Comparison of ENCODE assay signal across 8 cellular contexts in the genomic region with DNA sequence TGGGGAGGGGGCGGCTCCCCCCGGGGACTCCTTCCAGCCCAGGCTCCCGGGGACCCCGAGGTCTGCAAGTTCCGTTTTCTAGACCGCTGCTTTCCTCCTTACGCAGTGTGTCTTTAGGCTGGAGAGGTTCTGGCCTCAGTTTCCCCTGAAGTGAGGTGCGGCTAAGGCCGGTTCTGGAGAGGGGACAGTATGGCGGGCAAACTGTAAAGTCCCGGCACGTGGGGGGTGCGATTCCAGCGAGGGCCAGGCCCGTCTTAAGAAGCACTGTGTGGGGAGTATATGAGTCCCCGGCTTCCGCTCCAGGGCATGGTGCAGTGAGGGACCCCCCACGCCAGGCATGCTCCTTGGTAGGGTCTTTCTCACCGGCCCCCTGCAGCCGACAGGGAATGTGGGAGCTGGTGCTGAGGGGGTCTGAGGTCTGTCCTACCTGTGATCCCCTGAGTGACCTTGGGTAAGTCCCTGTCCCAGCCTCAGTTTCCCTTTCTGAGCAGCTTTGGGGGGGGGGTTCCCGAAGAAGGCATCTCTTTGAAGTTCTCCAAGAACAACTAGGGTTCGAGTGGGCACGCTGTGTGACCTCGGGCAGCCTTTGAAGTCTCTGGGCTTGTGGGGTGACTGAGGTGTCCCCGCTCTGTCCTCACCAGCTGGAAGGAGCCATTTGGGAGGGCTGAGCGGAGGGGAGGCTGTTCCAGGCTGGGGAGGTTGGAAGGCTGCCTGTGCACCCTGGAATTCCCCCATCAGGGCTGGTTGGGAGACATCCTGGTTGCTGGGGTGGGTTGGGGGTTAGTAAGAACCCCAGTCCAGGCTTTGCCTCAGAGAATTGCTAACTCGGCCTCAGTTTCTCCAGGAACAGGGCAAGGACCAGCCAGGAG. TPM values are rescaled to one million over a fixed set of nuclear protein-coding genes. Genes with fewer than 3 reads are reported as not detected.
DNase-seq lines count a peak whose midpoint lies in the region; ATAC-seq, FAIRE-seq and TF ChIP-seq lines count a peak whose summit lies in the region.

No MANE protein-coding gene starts in this region.

- H3K27ac ChIP-seq in adipose tissue (ENCODE audit: low read depth, low read length), result peak overlapping the region; percentile 28
- H3K27ac ChIP-seq in left lung, result peak overlapping the region; percentile 90 to 92
- H3K27ac ChIP-seq in upper lobe of left lung, result peak overlapping the region; percentile 95 to 100 (median 98)

- no peak for TF ChIP-seq EP300 in upper lobe of left lung (IDR thresholded peaks at IDR 0.05)

- intact Hi-C loops in left lung (cut with DNase I) (no loop called here), posterior cingulate gyrus (cut with DNase I) (no loop called here)

- no peak for FAIRE-seq in HTR-8/SVneo (lab: Jason Lieb, UNC)

- H3K36me3 Mint-ChIP-seq in activated T-cell treated with anti-CD3 and anti-CD28 coated beads, Interleukin-2, amount 50 U/mL, for 24 hours (ENCODE audit: low read depth), result no peaks in the 10 kb centered on the region

- WGBS in adipose tissue, 3 donors, result 14 to 28% (median 25%) methylated on average over 25 to 27 of the region's 27 CpGs
- WGBS in upper lobe of left lung, 2 donors, result 34 to 43% methylated on average over 4 to 26 of the region's 27 CpGs

- no peaks in the 10 kb centered on the region for H3K9me3 Mint-ChIP-seq in activated T-cell treated with anti-CD3 and anti-CD28 coated beads, Interleukin-2, amount 50 U/mL, for 24 hours

- H3K9me3 ChIP-seq in left lung (no peaks in the 10 kb centered on the region), upper lobe of left lung (no peaks in the 10 kb centered on the region)

- TF ChIP-seq CTCF in left lung (IDR thresholded peaks at IDR 0.05) (no peak), upper lobe of left lung (IDR thresholded peaks at IDR 0.05) (no peak)

- peak overlapping the region; percentile 83 for H3K27ac Mint-ChIP-seq in activated T-cell treated with anti-CD3 and anti-CD28 coated beads, Interleukin-2, amount 50 U/mL, for 24 hours

- no peak for ATAC-seq in left lung
- ATAC-seq in upper lobe of left lung (ENCODE audit: low FRiP score in 2 of 2), result no peak

- H3K4me1 ChIP-seq in left lung (peaks cover 26 to 65% of the 10 kb centered on the region in 2 donors), upper lobe of left lung (peaks cover 29 to 51% (median 48%) of the 10 kb centered on the region in 4 donors)

- H3K4me3 Mint-ChIP-seq in activated T-cell treated with anti-CD3 and anti-CD28 coated beads, Interleukin-2, amount 50 U/mL, for 24 hours, result peak overlapping the region; percentile 77

- DNase-seq in activated T-cell treated with anti-CD3 and anti-CD28 coated beads, Interleukin-2, amount 50 U/mL, for 24 hours, result no peak
- DNase-seq in activated T-cell treated with anti-CD3 and anti-CD28 coated beads for 4 hours, result no peak
- peak in 1 of 2 donors; percentile 85 for DNase-seq in left lung
- DNase-seq in upper lobe of left lung, result peak in 1 of 2 donors; percentile 45
- DNase-seq in HTR-8/SVneo (ENCODE audit: insufficient read length, low spot score), result no peak
- DNase-seq in medulla oblongata (ENCODE audit: extremely low spot score), result no peak
- no peak for DNase-seq in posterior cingulate gyrus

- H3K4me3 ChIP-seq in left lung (peak overlapping the region; percentile 82 to 94), upper lobe of left lung (peak overlapping the region; percentile 78 to 97 (median 88))

- H3K27me3 Mint-ChIP-seq in activated T-cell treated with anti-CD3 and anti-CD28 coated beads, Interleukin-2, amount 50 U/mL, for 24 hours, result no peaks in the 10 kb centered on the region

- H3K27me3 ChIP-seq in left lung, result no peaks in the 10 kb centered on the region
- H3K27me3 ChIP-seq in upper lobe of left lung, result no peaks in the 10 kb centered on the region

- no peaks in the 10 kb centered on the region for H3K36me3 ChIP-seq in left lung
- no peaks in the 10 kb centered on the region for H3K36me3 ChIP-seq in upper lobe of left lung

- TF ChIP-seq POLR2A in upper lobe of left lung (IDR thresholded peaks at IDR 0.05), result no peak

- H3K4me1 Mint-ChIP-seq in activated T-cell treated with anti-CD3 and anti-CD28 coated beads, Interleukin-2, amount 50 U/mL, for 24 hours (ENCODE audit: low read depth), result peaks cover 50% of the 10 kb centered on the region

RNA-seq across cellular contexts. Expression of gene NFIC, which starts 1.4 kb away (rescaled TPM):
- polyA plus RNA-seq in adipose tissue, result 10 to 100 TPM; 57.8 to 87.3 (median 81.7) TPM
- 100 to 1,000 TPM; 138 to 163 TPM for total RNA-seq in left lung
- 100 to 1,000 TPM in 5 of 6 donors, 10 to 100 TPM in 1; 96.1 to 175 (median 154) TPM for total RNA-seq in upper lobe of left lung

Comparison
In these comparisons a context has a peak if more than half of its experiments do, and no peak if none do; other contexts are left out.
1. H3K27ac ChIP-seq: peak in every context shown above with its lines; median percentile 98 in upper lobe of left lung; 91 in left lung; 28 in adipose tissue.